ENCODE assay signal across 2 cellular contexts in the genomic region with DNA sequence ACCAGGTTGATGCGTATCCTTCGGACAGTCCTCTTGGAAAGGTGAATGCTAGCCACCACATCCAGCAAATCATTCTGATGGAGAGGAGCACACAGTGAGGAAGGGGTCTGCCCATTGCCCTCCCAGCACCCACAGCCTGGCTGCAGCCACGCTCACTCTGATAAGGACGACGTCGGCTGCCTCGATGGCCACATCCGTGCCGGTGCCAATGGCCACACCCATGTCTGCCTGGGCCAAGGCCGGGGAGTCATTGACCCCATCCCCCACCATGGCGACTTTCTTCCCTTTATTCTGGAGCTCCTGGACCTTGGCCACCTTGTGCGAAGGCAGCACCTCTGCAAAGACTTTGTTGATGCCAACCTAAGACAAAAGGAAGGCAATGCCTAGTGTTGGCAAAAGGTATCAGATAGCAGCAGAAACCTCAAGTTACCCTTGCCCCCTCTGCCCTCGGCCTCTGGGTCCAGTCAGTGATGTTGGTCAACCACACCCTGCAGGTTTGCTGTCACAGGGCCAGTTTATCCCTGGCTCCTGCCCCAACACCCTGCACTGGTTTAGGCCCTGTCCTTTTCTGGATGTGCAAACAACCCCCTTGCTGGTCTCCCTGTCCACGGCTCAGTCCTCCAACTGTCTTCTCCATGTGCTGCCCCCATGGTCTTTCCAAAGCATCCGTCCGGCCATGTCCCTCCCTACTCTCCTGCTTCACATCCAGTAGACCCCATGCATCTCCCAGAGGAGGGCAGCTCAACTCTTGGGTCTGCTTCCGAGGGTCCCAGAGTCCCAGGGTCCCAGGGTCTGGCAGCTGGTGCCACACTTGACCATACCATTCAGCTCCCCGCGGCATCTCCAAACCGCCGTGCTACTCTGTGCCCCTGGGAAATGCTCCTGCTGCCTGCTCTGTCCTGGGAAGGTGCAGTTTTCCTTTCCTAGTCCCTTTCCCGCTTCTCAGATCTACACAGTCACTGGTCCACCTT.
TF ChIP-seq lines count a peak whose summit lies in the region.

No MANE protein-coding gene starts in this region.

TF ChIP-seq in liver, 16 proteins besides CTCF, POLR2A, EP300 and RAD21 (continued from another document):
- TF ChIP-seq GABPA (IDR thresholded peaks at IDR 0.05 in 1 of 2, conservative IDR thresholded peaks at IDR 0.05 in 1 of 2) = no peak
- TF ChIP-seq, protein P1, sequence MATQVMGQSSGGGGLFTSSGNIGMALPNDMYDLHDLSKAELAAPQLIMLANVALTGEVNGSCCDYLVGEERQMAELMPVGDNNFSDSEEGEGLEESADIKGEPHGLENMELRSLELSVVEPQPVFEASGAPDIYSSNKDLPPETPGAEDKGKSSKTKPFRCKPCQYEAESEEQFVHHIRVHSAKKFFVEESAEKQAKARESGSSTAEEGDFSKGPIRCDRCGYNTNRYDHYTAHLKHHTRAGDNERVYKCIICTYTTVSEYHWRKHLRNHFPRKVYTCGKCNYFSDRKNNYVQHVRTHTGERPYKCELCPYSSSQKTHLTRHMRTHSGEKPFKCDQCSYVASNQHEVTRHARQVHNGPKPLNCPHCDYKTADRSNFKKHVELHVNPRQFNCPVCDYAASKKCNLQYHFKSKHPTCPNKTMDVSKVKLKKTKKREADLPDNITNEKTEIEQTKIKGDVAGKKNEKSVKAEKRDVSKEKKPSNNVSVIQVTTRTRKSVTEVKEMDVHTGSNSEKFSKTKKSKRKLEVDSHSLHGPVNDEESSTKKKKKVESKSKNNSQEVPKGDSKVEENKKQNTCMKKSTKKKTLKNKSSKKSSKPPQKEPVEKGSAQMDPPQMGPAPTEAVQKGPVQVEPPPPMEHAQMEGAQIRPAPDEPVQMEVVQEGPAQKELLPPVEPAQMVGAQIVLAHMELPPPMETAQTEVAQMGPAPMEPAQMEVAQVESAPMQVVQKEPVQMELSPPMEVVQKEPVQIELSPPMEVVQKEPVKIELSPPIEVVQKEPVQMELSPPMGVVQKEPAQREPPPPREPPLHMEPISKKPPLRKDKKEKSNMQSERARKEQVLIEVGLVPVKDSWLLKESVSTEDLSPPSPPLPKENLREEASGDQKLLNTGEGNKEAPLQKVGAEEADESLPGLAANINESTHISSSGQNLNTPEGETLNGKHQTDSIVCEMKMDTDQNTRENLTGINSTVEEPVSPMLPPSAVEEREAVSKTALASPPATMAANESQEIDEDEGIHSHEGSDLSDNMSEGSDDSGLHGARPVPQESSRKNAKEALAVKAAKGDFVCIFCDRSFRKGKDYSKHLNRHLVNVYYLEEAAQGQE (IDR thresholded peaks at IDR 0.05) = no peak

TF ChIP-seq in HepG2, 621 proteins besides CTCF, POLR2A, EP300 and RAD21 (continued from another document):
- TF ChIP-seq MAZ (IDR thresholded peaks at IDR 0.05; ENCODE audit: borderline replicate concordance, low read depth, low read length) (no peak), MAZ (CRISPR knock-in tag; IDR thresholded peaks at IDR 0.05; ENCODE audit: low read depth) (no peak), HDAC6 (IDR thresholded peaks at IDR 0.05; ENCODE audit: low read depth, low read length) (no peak), HNF4A (CRISPR knock-in tag; IDR thresholded peaks at IDR 0.05) (no peak), ZNF292 (CRISPR knock-in tag; IDR thresholded peaks at IDR 0.05; ENCODE audit: borderline replicate concordance, low read depth) (no peak), ZKSCAN5 (CRISPR knock-in tag; IDR thresholded peaks at IDR 0.05) (no peak)
- TF ChIP-seq, protein P2, sequence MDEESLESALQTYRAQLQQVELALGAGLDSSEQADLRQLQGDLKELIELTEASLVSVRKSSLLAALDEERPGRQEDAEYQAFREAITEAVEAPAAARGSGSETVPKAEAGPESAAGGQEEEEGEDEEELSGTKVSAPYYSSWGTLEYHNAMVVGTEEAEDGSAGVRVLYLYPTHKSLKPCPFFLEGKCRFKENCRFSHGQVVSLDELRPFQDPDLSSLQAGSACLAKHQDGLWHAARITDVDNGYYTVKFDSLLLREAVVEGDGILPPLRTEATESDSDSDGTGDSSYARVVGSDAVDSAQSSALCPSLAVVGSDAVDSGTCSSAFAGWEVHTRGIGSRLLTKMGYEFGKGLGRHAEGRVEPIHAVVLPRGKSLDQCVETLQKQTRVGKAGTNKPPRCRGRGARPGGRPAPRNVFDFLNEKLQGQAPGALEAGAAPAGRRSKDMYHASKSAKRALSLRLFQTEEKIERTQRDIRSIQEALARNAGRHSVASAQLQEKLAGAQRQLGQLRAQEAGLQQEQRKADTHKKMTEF (CRISPR knock-in tag; IDR thresholded peaks at IDR 0.05) = no peak
- TF ChIP-seq, protein P3, sequence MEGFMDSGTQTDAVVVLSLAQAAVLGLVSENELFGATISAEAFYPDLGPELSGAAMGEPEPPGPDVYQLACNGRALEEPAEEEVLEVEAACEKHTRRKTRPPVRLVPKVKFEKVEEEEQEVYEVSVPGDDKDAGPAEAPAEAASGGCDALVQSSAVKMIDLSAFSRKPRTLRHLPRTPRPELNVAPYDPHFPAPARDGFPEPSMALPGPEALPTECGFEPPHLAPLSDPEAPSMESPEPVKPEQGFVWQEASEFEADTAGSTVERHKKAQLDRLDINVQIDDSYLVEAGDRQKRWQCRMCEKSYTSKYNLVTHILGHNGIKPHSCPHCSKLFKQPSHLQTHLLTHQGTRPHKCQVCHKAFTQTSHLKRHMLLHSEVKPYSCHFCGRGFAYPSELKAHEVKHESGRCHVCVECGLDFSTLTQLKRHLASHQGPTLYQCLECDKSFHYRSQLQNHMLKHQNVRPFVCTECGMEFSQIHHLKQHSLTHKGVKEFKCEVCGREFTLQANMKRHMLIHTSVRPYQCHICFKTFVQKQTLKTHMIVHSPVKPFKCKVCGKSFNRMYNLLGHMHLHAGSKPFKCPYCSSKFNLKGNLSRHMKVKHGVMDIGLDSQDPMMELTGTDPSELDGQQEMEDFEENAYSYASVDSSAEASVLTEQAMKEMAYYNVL (CRISPR knock-in tag; IDR thresholded peaks at IDR 0.05; ENCODE audit: borderline replicate concordance) = no peak
- TF ChIP-seq, protein P4, sequence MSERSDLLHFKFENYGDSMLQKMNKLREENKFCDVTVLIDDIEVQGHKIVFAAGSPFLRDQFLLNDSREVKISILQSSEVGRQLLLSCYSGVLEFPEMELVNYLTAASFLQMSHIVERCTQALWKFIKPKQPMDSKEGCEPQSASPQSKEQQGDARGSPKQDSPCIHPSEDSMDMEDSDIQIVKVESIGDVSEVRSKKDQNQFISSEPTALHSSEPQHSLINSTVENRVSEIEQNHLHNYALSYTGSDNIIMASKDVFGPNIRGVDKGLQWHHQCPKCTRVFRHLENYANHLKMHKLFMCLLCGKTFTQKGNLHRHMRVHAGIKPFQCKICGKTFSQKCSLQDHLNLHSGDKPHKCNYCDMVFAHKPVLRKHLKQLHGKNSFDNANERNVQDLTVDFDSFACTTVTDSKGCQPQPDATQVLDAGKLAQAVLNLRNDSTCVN (CRISPR knock-in tag; IDR thresholded peaks at IDR 0.05; ENCODE audit: borderline replicate concordance) = no peak
- TF ChIP-seq, protein P5, sequence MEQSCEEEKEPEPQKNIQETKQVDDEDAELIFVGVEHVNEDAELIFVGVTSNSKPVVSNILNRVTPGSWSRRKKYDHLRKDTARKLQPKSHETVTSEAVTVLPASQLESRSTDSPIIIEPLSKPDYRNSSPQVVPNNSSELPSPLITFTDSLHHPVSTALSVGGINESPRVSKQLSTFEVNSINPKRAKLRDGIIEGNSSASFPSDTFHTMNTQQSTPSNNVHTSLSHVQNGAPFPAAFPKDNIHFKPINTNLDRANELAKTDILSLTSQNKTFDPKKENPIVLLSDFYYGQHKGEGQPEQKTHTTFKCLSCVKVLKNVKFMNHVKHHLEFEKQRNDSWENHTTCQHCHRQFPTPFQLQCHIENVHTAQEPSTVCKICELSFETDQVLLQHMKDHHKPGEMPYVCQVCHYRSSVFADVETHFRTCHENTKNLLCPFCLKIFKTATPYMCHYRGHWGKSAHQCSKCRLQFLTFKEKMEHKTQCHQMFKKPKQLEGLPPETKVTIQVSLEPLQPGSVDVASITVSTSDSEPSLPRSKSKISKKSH (CRISPR knock-in tag; IDR thresholded peaks at IDR 0.05; ENCODE audit: borderline replicate concordance) = no peak
- TF ChIP-seq, protein P6, sequence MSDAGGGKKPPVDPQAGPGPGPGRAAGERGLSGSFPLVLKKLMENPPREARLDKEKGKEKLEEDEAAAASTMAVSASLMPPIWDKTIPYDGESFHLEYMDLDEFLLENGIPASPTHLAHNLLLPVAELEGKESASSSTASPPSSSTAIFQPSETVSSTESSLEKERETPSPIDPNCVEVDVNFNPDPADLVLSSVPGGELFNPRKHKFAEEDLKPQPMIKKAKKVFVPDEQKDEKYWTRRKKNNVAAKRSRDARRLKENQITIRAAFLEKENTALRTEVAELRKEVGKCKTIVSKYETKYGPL (CRISPR knock-in tag; IDR thresholded peaks at IDR 0.05) = no peak
